In genomic region chr5:138331449-138332368, GRCh38 we compare ENCODE assay signal across 8 cellular contexts. TPM values are rescaled to one million over a fixed set of nuclear protein-coding genes. Genes with fewer than 3 reads are reported as not detected.
DNase-seq lines count a peak whose midpoint lies in the region; ATAC-seq and TF ChIP-seq lines count a peak whose summit lies in the region.

Gene CDC25C (minus strand): TSS chr5:138331804. CDS start chr5:138331180, 624 bp downstream.

- DNase-seq in DMS153 treated with DMSO at 0.1 percent for 48 hours (lab: John Stamatoyannopoulos, UW; ENCODE audit: unreplicated experiment), result peak; percentile 83
- peak; percentile 78 for DNase-seq in OCI-M2 (lab: John Stamatoyannopoulos, UW; ENCODE audit: unreplicated experiment)
- peak; percentile 95 for DNase-seq in activated T-cell treated with anti-CD3 and anti-CD28 coated beads for 48 hours (ENCODE audit: low read depth)
- peak; percentile 84 for DNase-seq in epithelial cell of proximal tubule (ENCODE audit: low read depth)
- DNase-seq in mucosa of gallbladder (ENCODE audit: low spot score), result peak; percentile 98
- DNase-seq in stimulated activated CD8-positive, alpha-beta memory T cell treated with anti-CD3 and anti-CD28 coated beads, Interleukin-4, amount 100 ng/mL, for 24 hours (ENCODE audit: low read depth), result peak; percentile 93

- no peak for TF ChIP-seq EP300 in Ishikawa (IDR thresholded peaks at IDR 0.05; ENCODE audit: borderline replicate concordance)

- no peak for TF ChIP-seq RAD21 in Ishikawa (IDR thresholded peaks at IDR 0.05; ENCODE audit: low read depth)

- TF ChIP-seq CTCF in epithelial cell of proximal tubule (conservative IDR thresholded peaks at IDR 0.05; ENCODE audit: low read depth, low read length), result no peak

- peak within 1 kb of the TSS; percentile 82 for H3K4me3 ChIP-seq in epithelial cell of proximal tubule (ENCODE audit: low read depth, low read length)

- peak; percentile 100 for ATAC-seq in GM21619 (IDR thresholded peaks at IDR 0.05; ENCODE audit: unreplicated experiment)

TF ChIP-seq in Ishikawa, 13 proteins besides CTCF, POLR2A, EP300 and RAD21:
- TF ChIP-seq FOXM1 (IDR thresholded peaks at IDR 0.05; ENCODE audit: borderline replicate concordance, low read depth) (peak; percentile 84), ZBTB7A (IDR thresholded peaks at IDR 0.05; ENCODE audit: low read depth) (0 out of 2 replicates have a peak, but pooled peaks have one; percentile 45), TCF12 (IDR thresholded peaks at IDR 0.05; ENCODE audit: low read depth) (peak; percentile 28; the same call in 1 of the 2 replicates), NFIC (IDR thresholded peaks at IDR 0.05) (no peak), CREB1 (IDR thresholded peaks at IDR 0.05; ENCODE audit: low read depth) (no peak), MAX (IDR thresholded peaks at IDR 0.05) (peak; percentile 70), CEBPB (IDR thresholded peaks at IDR 0.05) (no peak), EGR1 (IDR thresholded peaks at IDR 0.05) (no peak), USF1 (IDR thresholded peaks at IDR 0.05) (peak; percentile 16; the same call in 1 of the 2 replicates), YY1 (IDR thresholded peaks at IDR 0.05; ENCODE audit: low read depth) (no peak), TAF1 (IDR thresholded peaks at IDR 0.05; ENCODE audit: low read depth) (peak; percentile 58), TEAD4 (IDR thresholded peaks at IDR 0.05) (no peak)
- TF ChIP-seq, protein P1, sequence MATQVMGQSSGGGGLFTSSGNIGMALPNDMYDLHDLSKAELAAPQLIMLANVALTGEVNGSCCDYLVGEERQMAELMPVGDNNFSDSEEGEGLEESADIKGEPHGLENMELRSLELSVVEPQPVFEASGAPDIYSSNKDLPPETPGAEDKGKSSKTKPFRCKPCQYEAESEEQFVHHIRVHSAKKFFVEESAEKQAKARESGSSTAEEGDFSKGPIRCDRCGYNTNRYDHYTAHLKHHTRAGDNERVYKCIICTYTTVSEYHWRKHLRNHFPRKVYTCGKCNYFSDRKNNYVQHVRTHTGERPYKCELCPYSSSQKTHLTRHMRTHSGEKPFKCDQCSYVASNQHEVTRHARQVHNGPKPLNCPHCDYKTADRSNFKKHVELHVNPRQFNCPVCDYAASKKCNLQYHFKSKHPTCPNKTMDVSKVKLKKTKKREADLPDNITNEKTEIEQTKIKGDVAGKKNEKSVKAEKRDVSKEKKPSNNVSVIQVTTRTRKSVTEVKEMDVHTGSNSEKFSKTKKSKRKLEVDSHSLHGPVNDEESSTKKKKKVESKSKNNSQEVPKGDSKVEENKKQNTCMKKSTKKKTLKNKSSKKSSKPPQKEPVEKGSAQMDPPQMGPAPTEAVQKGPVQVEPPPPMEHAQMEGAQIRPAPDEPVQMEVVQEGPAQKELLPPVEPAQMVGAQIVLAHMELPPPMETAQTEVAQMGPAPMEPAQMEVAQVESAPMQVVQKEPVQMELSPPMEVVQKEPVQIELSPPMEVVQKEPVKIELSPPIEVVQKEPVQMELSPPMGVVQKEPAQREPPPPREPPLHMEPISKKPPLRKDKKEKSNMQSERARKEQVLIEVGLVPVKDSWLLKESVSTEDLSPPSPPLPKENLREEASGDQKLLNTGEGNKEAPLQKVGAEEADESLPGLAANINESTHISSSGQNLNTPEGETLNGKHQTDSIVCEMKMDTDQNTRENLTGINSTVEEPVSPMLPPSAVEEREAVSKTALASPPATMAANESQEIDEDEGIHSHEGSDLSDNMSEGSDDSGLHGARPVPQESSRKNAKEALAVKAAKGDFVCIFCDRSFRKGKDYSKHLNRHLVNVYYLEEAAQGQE (IDR thresholded peaks at IDR 0.05; ENCODE audit: low read depth), result no peak

RNA-seq across cellular contexts. Expression of gene CDC25C, which starts in this region (rescaled TPM):
- total RNA-seq in epithelial cell of proximal tubule, result 14.2 and 17.6 TPM in 2 replicates
- 0.37 TPM for total RNA-seq in mucosa of gallbladder

Comparison
In these comparisons a context has a peak if more than half of its experiments do, and no peak if none do; other contexts are left out.
1. Peak in every context shown above with its lines: DNase-seq, ATAC-seq and H3K4me3 ChIP-seq.
2. RNA of gene CDC25C (total RNA-seq): 14.2 to 17.6 TPM in epithelial cell of proximal tubule; 0.37 TPM in mucosa of gallbladder (single experiment); every median in the first group is over 10 times any median in the second.
3. Peak in DNase-seq in mucosa of gallbladder; RNA of the gene not detected or under 1 TPM.